ENCODE assay signal across 10 cellular contexts in the genomic region with DNA sequence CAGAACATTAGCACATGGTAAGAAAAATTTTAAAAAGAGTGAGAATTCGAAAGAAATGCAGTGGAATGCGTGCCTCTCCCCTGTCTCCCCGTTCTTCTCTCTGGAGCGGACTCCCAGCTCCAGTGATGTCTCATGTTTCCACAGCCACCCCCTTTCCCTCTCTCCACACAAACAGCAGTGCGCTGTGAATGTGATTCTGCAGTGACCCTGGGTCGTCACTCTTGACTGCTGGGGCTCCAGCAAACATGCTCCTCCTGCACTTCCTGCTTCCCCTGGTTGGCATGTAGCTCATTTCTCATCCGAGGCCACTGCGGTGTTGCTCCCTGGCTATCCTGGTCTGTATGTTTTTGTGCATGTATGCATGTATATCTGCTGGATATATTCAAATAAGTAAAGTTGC. TPM values are rescaled to one million over a fixed set of nuclear protein-coding genes. Genes with fewer than 3 reads are reported as not detected.
DNase-seq lines count a peak whose midpoint lies in the region; ATAC-seq and TF ChIP-seq lines count a peak whose summit lies in the region.
"Had no signal": no experiment of that assay in that cellular context is flagged by ENCODE, and none has a peak within 500 bp of the region (broad histone marks: within the 10 kb centered on the region; RNA-seq: fewer than 3 reads in every experiment).

No MANE protein-coding gene starts in this region.

- no peak for ATAC-seq in HG03039 (IDR thresholded peaks at IDR 0.05; ENCODE audit: unreplicated experiment)
- ATAC-seq: right cardiac atrium had no signal

- 9 to 20% (median 11%) methylated on average over 8 of the region's 8 CpGs for WGBS in ovary, 3 donors

- H3K36me3 ChIP-seq in ovary, result no peaks in the 10 kb centered on the region

- H3K9me3 ChIP-seq in ovary, result no peaks in the 10 kb centered on the region

- DNase-seq in DMS153 treated with DMSO at 0.1 percent for 48 hours (lab: John Stamatoyannopoulos, UW; ENCODE audit: unreplicated experiment) (peak; percentile 47), NCI-H510A (lab: John Stamatoyannopoulos, UW) (peak; percentile 43), fibroblast of the aortic adventitia (ENCODE audit: low read depth) (peak; percentile 34), ovary (peak in 3 of 5 donors; percentile 15 to 28 (median 24)), SW 1271 (lab: John Stamatoyannopoulos, UW) (no peak), NCI-H1092 (lab: John Stamatoyannopoulos, UW) (no peak)
- DNase-seq: NCI-H345, right cardiac atrium had no signal

- H3K4me1 ChIP-seq in ovary (ENCODE audit: insufficient read depth), result peaks cover 10% of the 10 kb centered on the region

- no peak for TF ChIP-seq POLR2A in ovary (IDR thresholded peaks at IDR 0.05)

- H3K27ac ChIP-seq in ovary, result no peak overlapping the region

- H3K27me3 ChIP-seq in ovary, result no peaks in the 10 kb centered on the region
- H3K27me3 ChIP-seq: dorsolateral prefrontal cortex had no signal

- TF ChIP-seq CTCF in fibroblast of the aortic adventitia (IDR thresholded peaks at IDR 0.05; ENCODE audit: insufficient read depth, low read length) (no peak), ovary (IDR thresholded peaks at IDR 0.05) (no peak)

- intact Hi-C loops in ovary (cut with DNase I), result loop anchor here in 1 of 4 donors (10.0 kb wide), 1 partner anchor 55 kb away; no protein-coding TSS in a partner anchor

- no peak for TF ChIP-seq EP300 in ovary (IDR thresholded peaks at IDR 0.05)

- H3K4me3 ChIP-seq in fibroblast of the aortic adventitia (ENCODE audit: low read depth, low read length) (no peak overlapping the region), ovary (no peak overlapping the region)
- H3K4me3 ChIP-seq: dorsolateral prefrontal cortex had no signal

RNA-seq across cellular contexts. Expression of a gene that starts 13.3 kb away (rescaled TPM):
- total RNA-seq in fibroblast of the aortic adventitia (ENCODE audit: low replicate concordance) (4.7 and 14.2 TPM in 2 replicates), ovary (10 to 100 TPM; 20.3 to 50.1 (median 40.8) TPM)
- 10 to 100 TPM; 29.7 to 33.0 TPM for polyA plus RNA-seq in ovary

Comparison
In these comparisons a context has a peak if more than half of its experiments do, and no peak if none do; other contexts are left out.
1. DNase-seq: peak in DMS153 treated with DMSO at 0.1 percent for 48 hours (single experiment), NCI-H510A (single experiment), fibroblast of the aortic adventitia (single experiment) and ovary (3 of 5); none in SW 1271 (0 of 2) and NCI-H1092 (single experiment).